In genomic region chr1:230255991-230256390, GRCh38 we compare ENCODE assay signal across 21 cellular contexts.
DNase-seq lines count a peak whose midpoint lies in the region; ATAC-seq lines count a peak whose summit lies in the region.
"Had no signal": no experiment of that assay in that cellular context is flagged by ENCODE, and none has a peak within 500 bp of the region (broad histone marks: within the 10 kb centered on the region; RNA-seq: fewer than 3 reads in every experiment).

No MANE protein-coding gene starts in this region.

- H3K4me3 Mint-ChIP-seq in activated T-cell treated with anti-CD3 and anti-CD28 coated beads, Interleukin-2, amount 50 U/mL, for 72 hours: no peak overlapping the region
- H3K4me3 Mint-ChIP-seq: CD14-positive monocyte; CD4-positive, alpha-beta memory T cell; CD4-positive, CD25-positive, alpha-beta regulatory T cell; CD8-positive, alpha-beta memory T cell had no signal

- H3K4me1 Mint-ChIP-seq in activated T-cell treated with anti-CD3 and anti-CD28 coated beads, Interleukin-2, amount 50 U/mL, for 72 hours (ENCODE audit: low read depth): peaks cover 11% of the 10 kb centered on the region

- no peak overlapping the region for H3K27ac Mint-ChIP-seq in activated T-cell treated with anti-CD3 and anti-CD28 coated beads, Interleukin-2, amount 50 U/mL, for 72 hours
- H3K27ac Mint-ChIP-seq: CD4-positive, alpha-beta memory T cell; CD8-positive, alpha-beta memory T cell had no signal

- H3K27me3 Mint-ChIP-seq in activated T-cell treated with anti-CD3 and anti-CD28 coated beads, Interleukin-2, amount 50 U/mL, for 72 hours (ENCODE audit: low read depth): no peaks in the 10 kb centered on the region
- H3K27me3 Mint-ChIP-seq: CD4-positive, alpha-beta memory T cell; CD4-positive, CD25-positive, alpha-beta regulatory T cell; CD8-positive, alpha-beta memory T cell had no signal

- ATAC-seq in activated T-cell treated with anti-CD3 and anti-CD28 coated beads, Interleukin-2, amount 50 U/mL, for 72 hours (replicated peaks in 1 of 2): no peak

- H3K36me3 Mint-ChIP-seq in activated T-cell treated with anti-CD3 and anti-CD28 coated beads, Interleukin-2, amount 50 U/mL, for 72 hours (ENCODE audit: insufficient read depth in 2 of 2): peaks cover 5 to 35% of the 10 kb centered on the region in 2 donors

- peak; percentile 5 to 7 for DNase-seq in activated T-cell treated with anti-CD3 and anti-CD28 coated beads, Interleukin-2, amount 50 U/mL, for 48 hours
- no peak for DNase-seq in activated T-cell treated with anti-CD3 and anti-CD28 coated beads, Interleukin-2, amount 50 U/mL, for 72 hours
- DNase-seq in islet precursor cell: peak; percentile 15
- no peak for DNase-seq in GM03348 (ENCODE audit: low spot score)
- no peak for DNase-seq in UCSD-AML1 (lab: John Stamatoyannopoulos, UW; ENCODE audit: unreplicated experiment)
- DNase-seq: 8988T; ACHN; BE2C; C1 segment of cervical spinal cord; CD4-positive, alpha-beta memory T cell; CD4-positive, CD25-positive, alpha-beta regulatory T cell; CD8-positive, alpha-beta memory T cell; COR-L47; DMS 273 treated with DMSO at 0.1 percent for 48 hours; DMS153; DMS53; DMS79; DND-41; EL; GDM1 had no signal

- H3K9me3 Mint-ChIP-seq in activated T-cell treated with anti-CD3 and anti-CD28 coated beads, Interleukin-2, amount 50 U/mL, for 72 hours: no peaks in the 10 kb centered on the region
- H3K9me3 Mint-ChIP-seq: CD4-positive, alpha-beta memory T cell; CD8-positive, alpha-beta memory T cell had no signal

Comparison
In these comparisons a context has a peak if more than half of its experiments do, and no peak if none do; other contexts are left out.
1. DNase-seq: peak in activated T-cell treated with anti-CD3 and anti-CD28 coated beads, Interleukin-2, amount 50 U/mL, for 48 hours (2 of 2) and islet precursor cell (single experiment); none in activated T-cell treated with anti-CD3 and anti-CD28 coated beads, Interleukin-2, amount 50 U/mL, for 72 hours (0 of 2), GM03348 (single experiment) and UCSD-AML1 (single experiment).